In the genomic region with DNA sequence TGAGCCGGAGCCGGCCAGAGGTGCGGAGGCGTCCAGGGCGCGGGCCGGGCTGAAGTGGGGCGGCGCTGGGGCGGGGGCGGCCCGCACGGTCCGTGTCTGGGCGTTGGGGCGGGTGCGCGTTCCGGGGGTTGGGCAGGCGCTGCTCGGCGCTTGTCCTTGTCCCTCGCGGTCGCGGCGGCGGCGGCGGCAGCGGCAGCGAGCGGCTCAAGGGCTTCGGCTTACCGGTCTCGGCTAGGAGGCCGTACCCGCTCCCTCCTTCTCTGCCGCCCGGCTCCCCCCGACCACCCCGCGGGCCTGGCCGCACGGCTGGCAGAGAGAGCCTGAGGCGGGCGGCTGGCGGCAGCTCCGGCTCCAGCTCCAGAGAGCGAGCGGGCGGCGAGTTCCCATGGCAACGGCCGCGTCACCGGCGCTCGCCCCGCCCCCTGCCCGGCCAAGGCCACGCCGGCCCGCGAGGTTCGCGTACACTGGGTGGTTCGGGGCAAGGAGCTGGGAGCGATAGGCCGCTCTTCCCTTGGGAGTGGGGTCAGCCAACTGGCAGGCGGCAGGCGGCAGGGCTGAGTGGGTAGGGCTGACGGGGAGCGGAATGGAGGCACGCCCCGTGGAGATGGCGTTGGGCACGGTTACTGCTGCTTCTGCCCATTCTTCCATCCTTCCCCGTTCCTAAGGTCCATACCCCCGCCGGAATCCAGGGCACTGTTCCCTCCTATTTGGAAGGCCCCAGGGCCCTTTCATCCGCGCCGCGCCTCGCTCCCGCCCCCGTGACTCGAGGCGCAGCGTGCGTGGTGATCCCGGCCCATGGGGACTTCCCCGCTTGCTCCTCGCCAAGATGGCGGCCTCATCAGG, we compare ENCODE assay signal across 8 cellular contexts. TPM values are rescaled to one million over a fixed set of nuclear protein-coding genes. Genes with fewer than 3 reads are reported as not detected.
DNase-seq lines count a peak whose midpoint lies in the region; ATAC-seq and TF ChIP-seq lines count a peak whose summit lies in the region.

Gene LRRC73 (minus strand): TSS at position 363 of the 843 bp plus-strand sequence. CDS start 561 bp downstream, outside the sequence.

- H3K4me3 Mint-ChIP-seq in activated T-cell treated with anti-CD3 and anti-CD28 coated beads, Interleukin-2, amount 50 U/mL, for 4 hours: peak within 1 kb of the TSS; percentile 82

- ATAC-seq in GM18511 (IDR thresholded peaks at IDR 0.05; ENCODE audit: unreplicated experiment) (peak; percentile 83), HG03280 (IDR thresholded peaks at IDR 0.05; ENCODE audit: unreplicated experiment) (peak; percentile 67)
- ATAC-seq in activated T-cell treated with anti-CD3 and anti-CD28 coated beads, Interleukin-2, amount 50 U/mL, for 4 hours: peak; percentile 83 to 84

- peaks cover 18% of the 10 kb centered on the region for H3K27me3 Mint-ChIP-seq in activated T-cell treated with anti-CD3 and anti-CD28 coated beads, Interleukin-2, amount 50 U/mL, for 4 hours (ENCODE audit: low read depth)

- TF ChIP-seq CTCF in OCI-LY7 (conservative IDR thresholded peaks at IDR 0.05; ENCODE audit: low read length) (no peak), esophagus muscularis mucosa (IDR thresholded peaks at IDR 0.05) (no peak)

- no peaks in the 10 kb centered on the region for H3K9me3 ChIP-seq in OCI-LY7 (ENCODE audit: low read length)
- no peaks in the 10 kb centered on the region for H3K9me3 ChIP-seq in esophagus muscularis mucosa
- H3K9me3 ChIP-seq in muscle layer of colon (ENCODE audit: low read length): no peaks in the 10 kb centered on the region

- 10% methylated on average over 18 of the region's 96 CpGs for WGBS in esophagus muscularis mucosa

- H3K9me2 ChIP-seq in OCI-LY7 (ENCODE audit: insufficient read depth, low read length): no peaks in the 10 kb centered on the region

- no TSS peak for BruUV-seq in OCI-LY7 (replicated peaks; lab: Mats Ljungman, UMichigan)

- no peaks in the 10 kb centered on the region for H3K9me3 Mint-ChIP-seq in activated T-cell treated with anti-CD3 and anti-CD28 coated beads, Interleukin-2, amount 50 U/mL, for 4 hours

- H3K4me2 ChIP-seq in OCI-LY7 (ENCODE audit: low read length): peak within 1 kb of the TSS; percentile 62

- peaks cover 29% of the 10 kb centered on the region for H3K4me1 Mint-ChIP-seq in activated T-cell treated with anti-CD3 and anti-CD28 coated beads, Interleukin-2, amount 50 U/mL, for 4 hours (ENCODE audit: low read depth)

- H3K9ac ChIP-seq in muscle layer of colon (ENCODE audit: low read length): no peak within 1 kb of the TSS

- CTCF ChIA-PET in OCI-LY7 (lab: Charles Lee; ENCODE audit: unreplicated experiment): interaction anchor here (0.5 kb wide), 1 partner anchor 20 kb away, joined by 3 read pairs; no protein-coding TSS in a partner anchor

- intact Hi-C loops in OCI-LY7 (cut with micrococcal nuclease; ENCODE audit: unreplicated experiment) (loop anchor here (10.0 kb wide), 2 partner anchors 435 to 565 kb away; partner anchors contain the start of gene PTK7), esophagus muscularis mucosa (cut with DNase I) (loop anchor here (5.0 to 10.0 kb wide), 2 partner anchors 248 to 335 kb away; partner anchors contain the start of gene SRF)

- H3K27ac ChIP-seq in OCI-LY7 (ENCODE audit: low read depth, low read length, poor library complexity, severe bottlenecking) (no peak within 1 kb of the TSS), esophagus muscularis mucosa (replicated peaks in 1 of 4) (peak within 1 kb of the TSS; percentile 54 to 70 (median 60)), muscle layer of colon (ENCODE audit: low read depth, low read length) (peak within 1 kb of the TSS; percentile 52)

- H3K79me2 ChIP-seq in OCI-LY7 (ENCODE audit: insufficient read depth, low read depth, low read length): no peaks in the 10 kb centered on the region; the same call in 1 of the 2 replicates

- DNase-seq in A172 (ENCODE audit: low spot score): peak; percentile 48
- DNase-seq in OCI-LY7 (ENCODE audit: low spot score): peak; percentile 50
- DNase-seq in activated T-cell treated with anti-CD3 and anti-CD28 coated beads, Interleukin-2, amount 50 U/mL, for 4 hours: peak; percentile 77
- peak; percentile 94 for DNase-seq in esophagus muscularis mucosa (ENCODE audit: extremely low spot score)
- DNase-seq in stimulated activated CD8-positive, alpha-beta memory T cell treated with anti-CD3 and anti-CD28 coated beads, Interleukin-4, amount 100 ng/mL, for 4 hours (ENCODE audit: low read depth in 2 of 2, low spot score in 1 of 2): peak; percentile 42 to 55

- H3K36me3 ChIP-seq in OCI-LY7 (ENCODE audit: insufficient read depth, low read length) (peaks cover 45% of the 10 kb centered on the region), esophagus muscularis mucosa (peaks cover 44 to 51% (median 46%) of the 10 kb centered on the region in 4 donors), muscle layer of colon (ENCODE audit: insufficient read depth, low read length) (peaks cover 44% of the 10 kb centered on the region)

- peak within 1 kb of the TSS; percentile 53 for H3K4me3 ChIP-seq in OCI-LY7 (ENCODE audit: low read depth, low read length, poor library complexity, severe bottlenecking)
- peak within 1 kb of the TSS; percentile 65 to 83 (median 73) for H3K4me3 ChIP-seq in esophagus muscularis mucosa
- H3K4me3 ChIP-seq in muscle layer of colon (ENCODE audit: low read depth in 1 of 2, low read length in 2 of 2): peak within 1 kb of the TSS; percentile 66 to 74

- TF ChIP-seq POLR2A in esophagus muscularis mucosa (IDR thresholded peaks at IDR 0.05; ENCODE audit: low read depth): no peak

- H2AFZ ChIP-seq in OCI-LY7 (ENCODE audit: low read length): no peak within 1 kb of the TSS

- H3K27me3 ChIP-seq in esophagus muscularis mucosa (peaks cover 0 to 6% (median 0%) of the 10 kb centered on the region in 4 donors), muscle layer of colon (ENCODE audit: control insufficient read depth in 1 of 2, insufficient read depth in 2 of 2, low read length in 2 of 2) (peaks cover 0 to 13% of the 10 kb centered on the region in 2 donors)

- no peak for TF ChIP-seq EP300 in esophagus muscularis mucosa (IDR thresholded peaks at IDR 0.05)

- POLR2A ChIA-PET in OCI-LY7 (lab: Charles Lee): no interaction called here

- H3K4me1 ChIP-seq in OCI-LY7 (ENCODE audit: insufficient read depth, low read length, poor library complexity, severe bottlenecking) (no peaks in the 10 kb centered on the region), esophagus muscularis mucosa (peaks cover 42 to 58% (median 52%) of the 10 kb centered on the region in 4 donors), muscle layer of colon (ENCODE audit: insufficient read depth, low read length) (peaks cover 27% of the 10 kb centered on the region)

- H4K20me1 ChIP-seq in OCI-LY7 (ENCODE audit: insufficient read depth, low read length): no peaks in the 10 kb centered on the region

- peaks cover 23% of the 10 kb centered on the region for H3K36me3 Mint-ChIP-seq in activated T-cell treated with anti-CD3 and anti-CD28 coated beads, Interleukin-2, amount 50 U/mL, for 4 hours (ENCODE audit: insufficient read depth)

RNA-seq across cellular contexts. Expression of gene LRRC73, which starts in this region (rescaled TPM):
- 1.2 and 2.3 TPM in 2 replicates for total RNA-seq in A172 (2014; rRNA removed; shearing (Covaris generic))
- 0.19 TPM in 1 of 2 replicates, not detected in the other for total RNA-seq in OCI-LY7 (2014; rRNA removed; shearing (Covaris generic))
- total RNA-seq in OCI-LY7 (2022) (0.25 and 0.52 TPM in 2 replicates), esophagus muscularis mucosa (1 to 10 TPM in 1 of 4 donors, under 1 TPM in 2, not detected in 1; 0.50 to 1.4 (median 0.75) TPM)
- total RNA-seq in activated T-cell treated with anti-CD3 and anti-CD28 coated beads, Interleukin-2, amount 50 U/mL, for 4 hours: under 1 TPM; 0.16 to 0.47 (median 0.20) TPM

Comparison
In these comparisons a context has a peak if more than half of its experiments do, and no peak if none do; other contexts are left out.
1. Peak in DNase-seq, H3K4me3 ChIP-seq and H3K4me2 ChIP-seq in OCI-LY7; RNA of the gene not detected or under 1 TPM.
2. Peak in DNase-seq and ATAC-seq in activated T-cell treated with anti-CD3 and anti-CD28 coated beads, Interleukin-2, amount 50 U/mL, for 4 hours; RNA of the gene not detected or under 1 TPM.